2 cellular contexts compared by ENCODE assay signal in the genomic region with DNA sequence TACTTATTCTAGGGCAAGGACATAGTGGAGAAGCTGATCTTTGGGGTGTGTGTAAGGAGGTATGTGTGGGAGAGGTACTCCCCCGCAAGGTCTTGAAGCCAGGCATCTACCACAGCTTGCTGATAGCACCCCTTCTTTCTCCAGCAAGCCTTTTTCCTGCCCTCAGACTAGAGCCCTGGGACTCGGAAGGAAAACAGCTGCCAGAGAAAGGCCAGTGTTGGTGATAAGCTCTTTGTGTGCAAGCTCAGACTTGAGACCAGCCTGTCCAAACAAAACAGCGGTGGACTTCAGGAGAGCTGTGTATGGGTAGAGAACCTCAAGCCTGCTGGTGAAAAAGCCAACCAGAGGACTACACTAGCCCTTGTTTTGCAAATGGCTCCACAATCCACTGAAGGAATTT.
TF ChIP-seq lines count a peak whose summit lies in the region.

No MANE protein-coding gene starts in this region.

TF ChIP-seq in GM12891, 5 proteins besides CTCF, POLR2A, EP300 and RAD21:
- TF ChIP-seq PAX5 (IDR thresholded peaks at IDR 0.05; ENCODE audit: insufficient read depth, low read length, severe bottlenecking) (no peak), POLR2AphosphoS5 (IDR thresholded peaks at IDR 0.05; ENCODE audit: low read depth, low read length) (no peak), POU2F2 (IDR thresholded peaks at IDR 0.05; ENCODE audit: low read depth, low read length) (no peak), SPI1 (IDR thresholded peaks at IDR 0.05; ENCODE audit: low read depth, low read length) (no peak), TAF1 (IDR thresholded peaks at IDR 0.05; ENCODE audit: low read depth, low read length) (no peak)

TF ChIP-seq in endothelial cell of umbilical vein, 7 proteins besides CTCF, POLR2A, EP300 and RAD21:
- TF ChIP-seq JUN (IDR thresholded peaks at IDR 0.05; ENCODE audit: borderline replicate concordance, insufficient read depth, insufficient read length, low read depth) = no peak
